In the genomic region with DNA sequence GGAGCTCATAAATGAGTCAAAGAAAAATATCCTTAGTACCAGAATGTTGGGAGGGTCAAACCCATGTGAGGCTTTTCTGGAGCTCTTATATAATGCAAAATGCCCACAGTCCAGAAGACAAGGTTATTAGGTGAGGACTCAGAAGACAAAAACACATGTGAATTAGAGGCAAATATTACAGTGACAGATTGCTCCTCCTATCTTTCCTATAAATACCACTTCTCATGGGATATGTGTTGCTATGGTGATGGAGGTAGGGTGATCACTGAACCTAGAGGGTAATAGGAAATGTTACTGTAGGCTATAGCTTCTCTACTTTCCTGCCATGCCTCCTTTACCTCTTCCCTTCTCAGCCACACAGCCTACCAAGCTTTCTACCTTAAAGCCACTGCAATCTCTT, we compare ENCODE assay signal across 16 cellular contexts.
"Had no signal": no experiment of that assay in that cellular context is flagged by ENCODE, and none has a peak within 500 bp of the region (broad histone marks: within the 10 kb centered on the region; RNA-seq: fewer than 3 reads in every experiment).

No MANE protein-coding gene starts in this region.

- DNase-seq: effector memory CD8-positive, alpha-beta T cell; gastrocnemius medialis; islet precursor cell; mammary epithelial cell; naive thymus-derived CD4-positive, alpha-beta T cell; posterior cingulate gyrus; right cardiac atrium; small intestine; stimulated activated CD4-positive, alpha-beta T cell treated with anti-CD3 and anti-CD28 coated beads, Interleukin-12 subunit alpha, Interleukin-12 subunit beta, amount 100 ng/mL, for 4 hours; tibial artery; upper lobe of left lung; uterus had no signal

- ATAC-seq: effector memory CD8-positive, alpha-beta T cell; gastrocnemius medialis; left lobe of liver; naive thymus-derived CD4-positive, alpha-beta T cell; right cardiac atrium had no signal

- H3K36me3 Mint-ChIP-seq: naive thymus-derived CD4-positive, alpha-beta T cell had no signal

- H3K9me3 Mint-ChIP-seq: dendritic cell treated with granulocyte-macrophage colony-stimulating factor and Interleukin-4, amounts not matched to agents 40 ng/mL and 50 ng/mL, for 4 days; effector memory CD8-positive, alpha-beta T cell; neural crest cell had no signal

- H3K4me3 Mint-ChIP-seq: dendritic cell treated with granulocyte-macrophage colony-stimulating factor and Interleukin-4, amounts not matched to agents 40 ng/mL and 50 ng/mL, for 4 days; effector memory CD8-positive, alpha-beta T cell; naive thymus-derived CD4-positive, alpha-beta T cell; neural crest cell; stimulated activated naive CD8-positive, alpha-beta T cell treated with anti-CD3 and anti-CD28 coated beads, Interleukin-15, Interleukin-2, amounts not matched to agents 100 ng/mL and 50 ng/mL, for 24 hours had no signal

- H3K27ac Mint-ChIP-seq: dendritic cell treated with granulocyte-macrophage colony-stimulating factor and Interleukin-4, amounts not matched to agents 40 ng/mL and 50 ng/mL, for 4 days; effector memory CD8-positive, alpha-beta T cell; naive thymus-derived CD4-positive, alpha-beta T cell; stimulated activated naive CD8-positive, alpha-beta T cell treated with anti-CD3 and anti-CD28 coated beads, Interleukin-15, Interleukin-2, amounts not matched to agents 100 ng/mL and 50 ng/mL, for 24 hours had no signal
